16 cellular contexts compared by ENCODE assay signal in the genomic region with DNA sequence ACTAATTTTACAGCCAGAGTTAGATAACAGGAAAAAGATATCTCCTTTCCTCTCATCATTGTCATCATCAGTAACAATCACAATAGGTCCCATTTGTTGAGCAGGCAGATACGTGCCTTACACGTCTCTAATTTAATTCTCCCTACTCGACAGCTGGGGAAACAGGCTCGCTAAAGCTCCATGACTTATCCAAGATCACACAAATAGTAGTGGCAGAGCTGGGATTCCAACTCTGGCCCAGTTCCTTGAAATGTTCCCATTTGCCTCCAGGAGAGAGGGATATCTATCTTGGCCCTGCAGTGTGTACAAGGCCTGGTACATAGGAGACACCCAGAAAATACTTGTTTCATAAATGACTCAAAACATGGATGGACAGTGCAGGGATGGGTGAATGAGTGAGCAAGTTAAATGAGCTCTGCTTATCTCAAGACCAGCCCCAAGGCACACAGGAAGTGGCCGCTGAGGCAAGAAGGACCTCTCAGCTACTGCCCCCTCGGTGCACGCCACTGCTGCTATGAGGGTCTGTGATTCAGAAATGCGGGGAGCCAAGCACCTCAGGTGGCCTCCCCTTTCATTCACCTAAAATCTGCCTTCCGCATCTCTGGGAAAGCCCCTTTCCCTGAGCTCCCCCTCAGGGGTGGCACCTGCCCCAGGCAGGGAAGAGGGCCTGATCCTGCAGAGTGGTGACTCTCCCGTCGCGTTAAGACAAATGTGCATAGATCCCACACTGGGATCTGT. TPM values are rescaled to one million over a fixed set of nuclear protein-coding genes. Genes with fewer than 3 reads are reported as not detected.
DNase-seq lines count a peak whose midpoint lies in the region; ATAC-seq and TF ChIP-seq lines count a peak whose summit lies in the region.
"Had no signal": no experiment of that assay in that cellular context is flagged by ENCODE, and none has a peak within 500 bp of the region (broad histone marks: within the 10 kb centered on the region; RNA-seq: fewer than 3 reads in every experiment).

No MANE protein-coding gene starts in this region.

- ATAC-seq in GM19455 (IDR thresholded peaks at IDR 0.05; ENCODE audit: unreplicated experiment) (no peak), GM21529 (IDR thresholded peaks at IDR 0.05; ENCODE audit: unreplicated experiment) (no peak)

- no peak for TF ChIP-seq RAD21 in neural cell (conservative IDR thresholded peaks at IDR 0.05)

- H3K9ac ChIP-seq in HUES6 (ENCODE audit: low read length), result no peak overlapping the region
- peak overlapping the region; percentile 71 for H3K9ac ChIP-seq in neural cell (ENCODE audit: low read length)
- peak overlapping the region in 1 of 2 donors; percentile 19 for H3K9ac ChIP-seq in colonic mucosa (ENCODE audit: low read depth in 2 of 2, low read length in 2 of 2)

- peak overlapping the region; percentile 87 to 94 (median 91) for H3K4me3 Mint-ChIP-seq in brain
- H3K4me3 Mint-ChIP-seq: activated naive CD4-positive, alpha-beta T cell treated with anti-CD3 and anti-CD28 coated beads, Interleukin-2, amount 10 ng/mL, durations not matched to agents 7 days and 5 days had no signal

- H3K27me3 ChIP-seq in HUES6 (ENCODE audit: control insufficient read depth, insufficient read depth, low read length), result peaks cover 45% of the 10 kb centered on the region
- no peaks in the 10 kb centered on the region for H3K27me3 ChIP-seq in neural cell (ENCODE audit: insufficient read depth, low read depth, low read length)
- H3K27me3 ChIP-seq in colonic mucosa, result peaks cover 15% of the 10 kb centered on the region

- intact Hi-C loops in colonic mucosa (cut with DNase I), result no loop called here

- H4K20me1 ChIP-seq in neural cell (ENCODE audit: insufficient read depth), result no peaks in the 10 kb centered on the region

- peak overlapping the region; percentile 79 to 99 (median 94) for H3K27ac Mint-ChIP-seq in brain
- H3K27ac Mint-ChIP-seq: activated naive CD4-positive, alpha-beta T cell treated with anti-CD3 and anti-CD28 coated beads, Interleukin-2, amount 10 ng/mL, durations not matched to agents 7 days and 5 days; progenitor cell of endocrine pancreas had no signal

- H3K4me2 ChIP-seq in neural cell (ENCODE audit: low read length), result peak overlapping the region; percentile 32

- TF ChIP-seq CTCF in brain (conservative IDR thresholded peaks at IDR 0.05) (no peak), neural cell (IDR thresholded peaks at IDR 0.05; ENCODE audit: poor library complexity, severe bottlenecking) (no peak), colonic mucosa (IDR thresholded peaks at IDR 0.05) (no peak)

- DNase-seq in EH (ENCODE audit: low read depth), result peak; percentile 43
- DNase-seq in Ammon's horn (ENCODE audit: low spot score), result no peak
- no peak for DNase-seq in colonic mucosa
- DNase-seq: activated CD4-positive, alpha-beta T cell treated with anti-CD3 and anti-CD28 coated beads, Interleukin-2, amount 50 U/mL, for 48 hours; activated naive CD4-positive, alpha-beta T cell treated with anti-CD3 and anti-CD28 coated beads, Interleukin-2, amount 10 ng/mL, durations not matched to agents 7 days and 5 days; lower lobe of right lung; NCI-H345; tibial artery had no signal

- peaks cover 41% of the 10 kb centered on the region for H3K79me2 ChIP-seq in neural cell (replicated peaks; ENCODE audit: insufficient read depth, low read length)

- H3K36me3 ChIP-seq in HUES6 (ENCODE audit: control insufficient read depth, insufficient read depth, low read length) (no peaks in the 10 kb centered on the region), neural cell (ENCODE audit: insufficient read depth, low read length) (no peaks in the 10 kb centered on the region), colonic mucosa (no peaks in the 10 kb centered on the region)
- H3K36me3 ChIP-seq: gastroesophageal sphincter, lower lobe of right lung, tibial artery had no signal

- H3K9me3 ChIP-seq in HUES6 (ENCODE audit: control insufficient read depth, insufficient read depth, low read depth, low read length), result no peaks in the 10 kb centered on the region
- H3K9me3 ChIP-seq in neural cell (ENCODE audit: low read length), result no peaks in the 10 kb centered on the region
- no peaks in the 10 kb centered on the region for H3K9me3 ChIP-seq in colonic mucosa
- H3K9me3 ChIP-seq: gastroesophageal sphincter, lower lobe of right lung, tibial artery had no signal

- H3K27ac ChIP-seq in HUES6 (ENCODE audit: low read depth, low read length), result no peak overlapping the region
- peak overlapping the region; percentile 46 for H3K27ac ChIP-seq in neural cell (ENCODE audit: low read length)
- no peak overlapping the region for H3K27ac ChIP-seq in colonic mucosa
- H3K27ac ChIP-seq: C4-2B, lower lobe of right lung, tibial artery had no signal

- H3F3A ChIP-seq in neural cell (ENCODE audit: insufficient read depth, low read length, poor library complexity, severe bottlenecking), result peaks cover 7% of the 10 kb centered on the region

- no peak for TF ChIP-seq EP300 in neural cell (conservative IDR thresholded peaks at IDR 0.05; ENCODE audit: poor library complexity, severe bottlenecking)

- no peaks in the 10 kb centered on the region for H3K9me2 ChIP-seq in neural cell (ENCODE audit: insufficient read depth, low read length)

- H3K27me3 Mint-ChIP-seq in brain, result peaks cover 30% of the 10 kb centered on the region

- H3K4me3 ChIP-seq in HUES6 (ENCODE audit: low read depth, low read length) (peak overlapping the region; percentile 27), neural cell (ENCODE audit: low read length) (peak overlapping the region; percentile 80), colonic mucosa (no peak overlapping the region)
- H3K4me3 ChIP-seq: lower lobe of right lung, tibial artery had no signal

- H3K9me3 Mint-ChIP-seq in brain, result no peaks in the 10 kb centered on the region
- H3K9me3 Mint-ChIP-seq: activated naive CD4-positive, alpha-beta T cell treated with anti-CD3 and anti-CD28 coated beads, Interleukin-2, amount 10 ng/mL, durations not matched to agents 7 days and 5 days had no signal

- H3K36me3 Mint-ChIP-seq in brain, result no peaks in the 10 kb centered on the region
- H3K36me3 Mint-ChIP-seq: activated naive CD4-positive, alpha-beta T cell treated with anti-CD3 and anti-CD28 coated beads, Interleukin-2, amount 10 ng/mL, durations not matched to agents 7 days and 5 days had no signal

- H3K4me1 ChIP-seq in HUES6 (ENCODE audit: control insufficient read depth, insufficient read depth, low read length) (peaks cover 57% of the 10 kb centered on the region), colonic mucosa (peaks cover 4% of the 10 kb centered on the region)

- H3K4me1 Mint-ChIP-seq in brain, result peaks cover 96% of the 10 kb centered on the region

- H2AFZ ChIP-seq in neural cell (ENCODE audit: low read depth, low read length), result no peak overlapping the region

TF ChIP-seq in neural cell, 6 proteins besides CTCF, POLR2A, EP300 and RAD21:
- TF ChIP-seq POLR2AphosphoS5 (IDR thresholded peaks at IDR 0.05), result no peak

RNA-seq across cellular contexts. Expression of gene KCNN3, which starts 3.7 kb away (rescaled TPM):
- polyA plus RNA-seq in brain (ENCODE audit: insufficient read depth, low read depth, low replicate concordance) (5.1 TPM), neural cell (2.2 and 2.4 TPM in 2 replicates)
- polyA minus RNA-seq in neural cell, result 7.1 and 10.3 TPM in 2 replicates
- total RNA-seq in colonic mucosa, result 1 to 10 TPM in 1 of 2 donors, under 1 TPM in 1; 0.99 to 2.5 TPM
